8 cellular contexts compared by ENCODE assay signal in the genomic region with DNA sequence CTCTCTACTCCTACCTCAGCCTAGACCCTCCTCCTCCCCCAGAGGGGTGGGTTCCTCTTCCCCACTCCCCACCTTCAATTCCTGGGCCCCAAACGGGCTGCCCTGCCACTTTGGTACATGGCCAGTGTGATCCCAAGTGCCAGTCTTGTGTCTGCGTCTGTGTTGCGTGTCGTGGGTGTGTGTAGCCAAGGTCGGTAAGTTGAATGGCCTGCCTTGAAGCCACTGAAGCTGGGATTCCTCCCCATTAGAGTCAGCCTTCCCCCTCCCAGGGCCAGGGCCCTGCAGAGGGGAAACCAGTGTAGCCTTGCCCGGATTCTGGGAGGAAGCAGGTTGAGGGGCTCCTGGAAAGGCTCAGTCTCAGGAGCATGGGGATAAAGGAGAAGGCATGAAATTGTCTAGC. TPM values are rescaled to one million over a fixed set of nuclear protein-coding genes. Genes with fewer than 3 reads are reported as not detected.
DNase-seq lines count a peak whose midpoint lies in the region; ATAC-seq and TF ChIP-seq lines count a peak whose summit lies in the region.
"Had no signal": no experiment of that assay in that cellular context is flagged by ENCODE, and none has a peak within 500 bp of the region (broad histone marks: within the 10 kb centered on the region; RNA-seq: fewer than 3 reads in every experiment).

No MANE protein-coding gene starts in this region.

- CTCF ChIA-PET in CD4-positive, alpha-beta memory T cell (lab: Charles Lee; ENCODE audit: partially characterized antibody), result interaction anchor here (0.8 to 7.6 kb wide), 13 partner anchors 18 to 89 kb away, joined by 3 to 296 read pairs (median 6); no protein-coding TSS in a partner anchor

- intact Hi-C loops in CD4-positive, alpha-beta memory T cell (cut with micrococcal nuclease), result loop anchor here (2.0 kb wide), 1 partner anchor 21 kb away; no protein-coding TSS in a partner anchor

- no peak for DNase-seq in CD4-positive, alpha-beta memory T cell
- DNase-seq in activated naive CD8-positive, alpha-beta T cell treated with anti-CD3 and anti-CD28 coated beads, Interleukin-2, amount 10 ng/mL, durations not matched to agents 7 days and 5 days, result no peak
- DNase-seq in nephron progenitor cell (no peak), coronary artery (ENCODE audit: low spot score) (no peak), NCI-H1436 treated with DMSO at 0.1 percent for 48 hours (lab: John Stamatoyannopoulos, UW) (no peak)

- H4K20me1 ChIP-seq in BLaER1 treated with 17β-estradiol and CSF1 and Interleukin-3, amounts not matched to agents 10 nM and 100 nM, result peaks cover 0 to 95% (median 9%) of the 10 kb centered on the region in 11 experiments; a peak in 14 of 22 replicates

- TF ChIP-seq CTCF in nephron progenitor cell (IDR thresholded peaks at IDR 0.05), result no peak
- no peak for TF ChIP-seq CTCF in coronary artery (IDR thresholded peaks at IDR 0.05)

- peak overlapping the region in 10 of 11 experiments; percentile 6 to 85 (median 66); a peak in 16 of 22 replicates for H3K4me2 ChIP-seq in BLaER1 treated with 17β-estradiol and CSF1 and Interleukin-3, amounts not matched to agents 10 nM and 100 nM

- H3K4me3 ChIP-seq in BLaER1 treated with 17β-estradiol and CSF1 and Interleukin-3, amounts not matched to agents 10 nM and 100 nM, result no peak overlapping the region
- no peak overlapping the region for H3K4me3 ChIP-seq in CD4-positive, alpha-beta memory T cell (ENCODE audit: low read length in 2 of 2)
- H3K4me3 ChIP-seq in coronary artery, result no peak overlapping the region
- H3K4me3 ChIP-seq: uterus had no signal

- no peaks in the 10 kb centered on the region for H3K27me3 ChIP-seq in BLaER1 treated with 17β-estradiol and CSF1 and Interleukin-3, amounts not matched to agents 10 nM and 100 nM
- no peaks in the 10 kb centered on the region for H3K27me3 ChIP-seq in CD4-positive, alpha-beta memory T cell (ENCODE audit: insufficient read depth, low read length)
- H3K27me3 ChIP-seq: uterus had no signal

- POLR2A ChIA-PET in CD4-positive, alpha-beta memory T cell (lab: Charles Lee; ENCODE audit: partially characterized antibody), result interaction anchor here (1.1 to 6.7 kb wide), 7 partner anchors 30 to 91 kb away, joined by 3 to 107 read pairs (median 33); a partner anchor contains a TSS
- POLR2A ChIA-PET in activated naive CD8-positive, alpha-beta T cell treated with anti-CD3 and anti-CD28 coated beads, Interleukin-2, amount 10 ng/mL, durations not matched to agents 7 days and 5 days (lab: Charles Lee), result interaction anchor here (3.7 kb wide), 1 partner anchor 83 kb away, joined by 29 read pairs; no protein-coding TSS in a partner anchor

- peak overlapping the region; percentile 78 to 93 (median 88) for H3K27ac Mint-ChIP-seq in CD4-positive, alpha-beta memory T cell
- H3K27ac Mint-ChIP-seq in activated naive CD8-positive, alpha-beta T cell treated with anti-CD3 and anti-CD28 coated beads, Interleukin-2, amount 10 ng/mL, durations not matched to agents 7 days and 5 days, result peak overlapping the region; percentile 74
- peak overlapping the region; percentile 32 for H3K27ac Mint-ChIP-seq in nephron progenitor cell

- H3K9ac ChIP-seq in BLaER1 treated with 17β-estradiol and CSF1 and Interleukin-3, amounts not matched to agents 10 nM and 100 nM, result peak overlapping the region in 3 of 11 experiments; percentile 2 to 23 (median 10); a peak in 1 of 22 replicates

- H3K27ac ChIP-seq in BLaER1 treated with 17β-estradiol and CSF1 and Interleukin-3, amounts not matched to agents 10 nM and 100 nM, result peak overlapping the region in 1 of 11 experiments; percentile 27; a peak in 2 of 22 replicates
- no peak overlapping the region for H3K27ac ChIP-seq in CD4-positive, alpha-beta memory T cell (ENCODE audit: low read depth, low read length)
- no peak overlapping the region for H3K27ac ChIP-seq in coronary artery

- peaks cover 0 to 61% (median 9%) of the 10 kb centered on the region in 11 experiments; a peak in 12 of 22 replicates for H3K36me3 ChIP-seq in BLaER1 treated with 17β-estradiol and CSF1 and Interleukin-3, amounts not matched to agents 10 nM and 100 nM
- peaks cover 14% of the 10 kb centered on the region for H3K36me3 ChIP-seq in CD4-positive, alpha-beta memory T cell (ENCODE audit: insufficient read depth, low read length)
- H3K36me3 ChIP-seq: uterus had no signal

- no peaks in the 10 kb centered on the region for H3K9me3 ChIP-seq in BLaER1 treated with 17β-estradiol and CSF1 and Interleukin-3, amounts not matched to agents 10 nM and 100 nM (replicated peaks in 1 of 11)
- H3K9me3 ChIP-seq in CD4-positive, alpha-beta memory T cell (ENCODE audit: control insufficient read depth in 1 of 2, low read length in 2 of 2), result no peaks in the 10 kb centered on the region
- H3K9me3 ChIP-seq: uterus had no signal

- H3K27me3 Mint-ChIP-seq in CD4-positive, alpha-beta memory T cell, result no peaks in the 10 kb centered on the region
- H3K27me3 Mint-ChIP-seq in activated naive CD8-positive, alpha-beta T cell treated with anti-CD3 and anti-CD28 coated beads, Interleukin-2, amount 10 ng/mL, durations not matched to agents 7 days and 5 days, result no peaks in the 10 kb centered on the region
- H3K27me3 Mint-ChIP-seq in nephron progenitor cell (ENCODE audit: low read depth, poor library complexity), result peaks cover 10% of the 10 kb centered on the region

- no peaks in the 10 kb centered on the region for H3K9me3 Mint-ChIP-seq in CD4-positive, alpha-beta memory T cell
- H3K9me3 Mint-ChIP-seq in activated naive CD8-positive, alpha-beta T cell treated with anti-CD3 and anti-CD28 coated beads, Interleukin-2, amount 10 ng/mL, durations not matched to agents 7 days and 5 days, result no peaks in the 10 kb centered on the region
- H3K9me3 Mint-ChIP-seq in nephron progenitor cell, result no peaks in the 10 kb centered on the region

- H3K4me1 ChIP-seq in BLaER1 treated with 17β-estradiol and CSF1 and Interleukin-3, amounts not matched to agents 10 nM and 100 nM, result peaks cover 30 to 51% (median 43%) of the 10 kb centered on the region in 10 experiments
- peaks cover 64% of the 10 kb centered on the region for H3K4me1 ChIP-seq in CD4-positive, alpha-beta memory T cell (ENCODE audit: insufficient read depth, low read length)
- H3K4me1 ChIP-seq: uterus had no signal

- H3K4me1 Mint-ChIP-seq in CD4-positive, alpha-beta memory T cell, result peaks cover 42 to 75% (median 54%) of the 10 kb centered on the region in 4 donors
- peaks cover 46% of the 10 kb centered on the region for H3K4me1 Mint-ChIP-seq in activated naive CD8-positive, alpha-beta T cell treated with anti-CD3 and anti-CD28 coated beads, Interleukin-2, amount 10 ng/mL, durations not matched to agents 7 days and 5 days
- peaks cover 24% of the 10 kb centered on the region for H3K4me1 Mint-ChIP-seq in nephron progenitor cell

- no peak for ATAC-seq in activated naive CD8-positive, alpha-beta T cell treated with anti-CD3 and anti-CD28 coated beads, Interleukin-2, amount 10 ng/mL, durations not matched to agents 7 days and 5 days (ENCODE audit: low read depth)
- no peak for ATAC-seq in esophagus mucosa

- no peak overlapping the region for H3K4me3 Mint-ChIP-seq in CD4-positive, alpha-beta memory T cell
- H3K4me3 Mint-ChIP-seq in activated naive CD8-positive, alpha-beta T cell treated with anti-CD3 and anti-CD28 coated beads, Interleukin-2, amount 10 ng/mL, durations not matched to agents 7 days and 5 days, result no peak overlapping the region
- H3K4me3 Mint-ChIP-seq in nephron progenitor cell, result no peak overlapping the region

- H3K36me3 Mint-ChIP-seq in CD4-positive, alpha-beta memory T cell, result peaks cover 7 to 39% of the 10 kb centered on the region in 2 donors
- peaks cover 29% of the 10 kb centered on the region for H3K36me3 Mint-ChIP-seq in activated naive CD8-positive, alpha-beta T cell treated with anti-CD3 and anti-CD28 coated beads, Interleukin-2, amount 10 ng/mL, durations not matched to agents 7 days and 5 days
- H3K36me3 Mint-ChIP-seq in nephron progenitor cell (ENCODE audit: low read depth), result no peaks in the 10 kb centered on the region

RNA-seq across cellular contexts. Expression of a gene that starts 21.6 kb away (rescaled TPM):
- 10 to 100 TPM; 92.7 to 96.3 TPM for total RNA-seq in CD4-positive, alpha-beta memory T cell
- polyA plus RNA-seq in CD4-positive, alpha-beta memory T cell, result 10 to 100 TPM; 10.2 to 12.3 TPM
- 10 to 100 TPM; 52.6 to 53.3 TPM for total RNA-seq in activated naive CD8-positive, alpha-beta T cell treated with anti-CD3 and anti-CD28 coated beads, Interleukin-2, amount 10 ng/mL, durations not matched to agents 7 days and 5 days
- 69.4 TPM for total RNA-seq in esophagus mucosa

RNA-seq across cellular contexts. Expression of a gene that starts 41.5 kb away (rescaled TPM):
- 100 to 1,000 TPM; 111 TPM for total RNA-seq in CD4-positive, alpha-beta memory T cell
- 100 to 1,000 TPM; 150 to 201 TPM for polyA plus RNA-seq in CD4-positive, alpha-beta memory T cell
- 100 to 1,000 TPM; 215 to 246 TPM for total RNA-seq in activated naive CD8-positive, alpha-beta T cell treated with anti-CD3 and anti-CD28 coated beads, Interleukin-2, amount 10 ng/mL, durations not matched to agents 7 days and 5 days
- total RNA-seq in esophagus mucosa, result 4.1 TPM

Comparison
In these comparisons a context has a peak if more than half of its experiments do, and no peak if none do; other contexts are left out.
1. H3K27ac Mint-ChIP-seq: peak in every context shown above with its lines; median percentile 88 in CD4-positive, alpha-beta memory T cell; 74 in activated naive CD8-positive, alpha-beta T cell treated with anti-CD3 and anti-CD28 coated beads, Interleukin-2, amount 10 ng/mL, durations not matched to agents 7 days and 5 days; 32 in nephron progenitor cell.
2. RNA of a gene that starts 41.5 kb away (total RNA-seq): 215 to 246 TPM in activated naive CD8-positive, alpha-beta T cell treated with anti-CD3 and anti-CD28 coated beads, Interleukin-2, amount 10 ng/mL, durations not matched to agents 7 days and 5 days and 111 TPM in CD4-positive, alpha-beta memory T cell; 4.1 TPM in esophagus mucosa (single experiment); every median in the first group is over 10 times any median in the second.